In genomic region chr12:46459881-46460545, GRCh38 we compare ENCODE assay signal across 10 cellular contexts.
DNase-seq lines count a peak whose midpoint lies in the region; ATAC-seq and TF ChIP-seq lines count a peak whose summit lies in the region.
"Had no signal": no experiment of that assay in that cellular context is flagged by ENCODE, and none has a peak within 500 bp of the region (broad histone marks: within the 10 kb centered on the region; RNA-seq: fewer than 3 reads in every experiment).

No MANE protein-coding gene starts in this region.

- H3K4me3 ChIP-seq in RWPE2 (ENCODE audit: severe bottlenecking) (no peak overlapping the region), right atrium auricular region (no peak overlapping the region), PC-9 (no peak overlapping the region)
- H3K4me3 ChIP-seq: MG63 had no signal

- H3K4me2 ChIP-seq in PC-9 = no peak overlapping the region

- 0 out of 2 replicates have a peak, but pooled peaks cover 4% of the 10 kb centered on the region for H3K79me2 ChIP-seq in PC-9 (ENCODE audit: low read depth)

- TF ChIP-seq CTCF in RWPE2 (IDR thresholded peaks at IDR 0.05; ENCODE audit: poor library complexity, severe bottlenecking) (no peak), right atrium auricular region (IDR thresholded peaks at IDR 0.05) (no peak), PC-9 (conservative IDR thresholded peaks at IDR 0.05) (no peak)

- POLR2A ChIA-PET in PC-9 (lab: Charles Lee; ENCODE audit: unreplicated experiment) = interaction anchor here (0.6 kb wide), 1 partner anchor 81 kb away, joined by 3 read pairs; no protein-coding TSS in a partner anchor

- peaks cover 33% of the 10 kb centered on the region for H3F3A ChIP-seq in PC-9 (ENCODE audit: insufficient read depth, low read depth)

- H3K4me1 ChIP-seq in RWPE2 (ENCODE audit: insufficient read depth, poor library complexity, severe bottlenecking) = peaks cover 38% of the 10 kb centered on the region
- peaks cover 0 to 47% of the 10 kb centered on the region in 2 donors for H3K4me1 ChIP-seq in right atrium auricular region
- peaks cover 36% of the 10 kb centered on the region for H3K4me1 ChIP-seq in PC-9 (replicated peaks; ENCODE audit: insufficient read depth)

- DNase-seq in Right ventricle myocardium superior (no peak), left cardiac atrium (no peak), RWPE2 (ENCODE audit: low spot score) (no peak), right atrium auricular region (ENCODE audit: low spot score) (no peak), SK-N-DZ (ENCODE audit: low spot score) (no peak), PC-9 (no peak), NCI-H345 (lab: John Stamatoyannopoulos, UW) (no peak)
- DNase-seq: Calu3, MG63 had no signal

- intact Hi-C loops in Right ventricle myocardium superior (cut with DNase I) = loop anchor here (5.0 kb wide), 1 partner anchor 73 kb away; no protein-coding TSS in a partner anchor
- intact Hi-C loops in left cardiac atrium (cut with DNase I) = no loop called here
- intact Hi-C loops in PC-9 (cut with micrococcal nuclease; ENCODE audit: unreplicated experiment) = loop anchor here (10.0 kb wide), 1 partner anchor 195 kb away; the partner anchor contains the start of gene SLC38A1

- BruUV-seq in PC-9 (replicated peaks; lab: Mats Ljungman, UMichigan) = no TSS peak

- ATAC-seq in Right ventricle myocardium superior (ENCODE audit: poor library complexity) = peak; percentile 18
- ATAC-seq in left cardiac atrium = no peak
- no peak for ATAC-seq in RWPE2 (ENCODE audit: low read depth)
- ATAC-seq in GM18867 (IDR thresholded peaks at IDR 0.05; ENCODE audit: unreplicated experiment) = no peak

- no peaks in the 10 kb centered on the region for H3K9me3 ChIP-seq in RWPE2 (ENCODE audit: severe bottlenecking)
- H3K9me3 ChIP-seq in right atrium auricular region = no peaks in the 10 kb centered on the region
- H3K9me3 ChIP-seq in PC-9 (ENCODE audit: insufficient read depth, low read depth) = peaks cover 12% of the 10 kb centered on the region

- H3K27ac ChIP-seq in RWPE2 (ENCODE audit: poor library complexity, severe bottlenecking) (peak overlapping the region; percentile 49), right atrium auricular region (peak overlapping the region; percentile 12 to 13), PC-9 (no peak overlapping the region)

- no peaks in the 10 kb centered on the region for H4K20me1 ChIP-seq in PC-9 (ENCODE audit: insufficient read depth)

- H3K9me2 ChIP-seq in PC-9 (ENCODE audit: insufficient read depth) = no peaks in the 10 kb centered on the region

- H3K27me3 ChIP-seq in RWPE2 (ENCODE audit: insufficient read depth, poor library complexity, severe bottlenecking) = no peaks in the 10 kb centered on the region
- H3K27me3 ChIP-seq in right atrium auricular region = no peaks in the 10 kb centered on the region
- no peaks in the 10 kb centered on the region for H3K27me3 ChIP-seq in PC-9 (ENCODE audit: insufficient read depth, low read depth)
- H3K27me3 ChIP-seq: MG63 had no signal

- H2AFZ ChIP-seq in PC-9 = no peak overlapping the region

- H3K36me3 ChIP-seq in RWPE2 (ENCODE audit: low read depth) (no peaks in the 10 kb centered on the region), right atrium auricular region (no peaks in the 10 kb centered on the region), PC-9 (ENCODE audit: low read depth) (peaks cover 5% of the 10 kb centered on the region; the same call in 1 of the 2 replicates)

- CTCF ChIA-PET in PC-9 (lab: Charles Lee) = no interaction called here

Comparison
In these comparisons a context has a peak if more than half of its experiments do, and no peak if none do; other contexts are left out.
1. intact Hi-C loops: an anchor here in Right ventricle myocardium superior (5.0 kb wide) and PC-9 (10.0 kb wide); none called in left cardiac atrium.